ENCODE assay signal across 8 cellular contexts in the genomic region with DNA sequence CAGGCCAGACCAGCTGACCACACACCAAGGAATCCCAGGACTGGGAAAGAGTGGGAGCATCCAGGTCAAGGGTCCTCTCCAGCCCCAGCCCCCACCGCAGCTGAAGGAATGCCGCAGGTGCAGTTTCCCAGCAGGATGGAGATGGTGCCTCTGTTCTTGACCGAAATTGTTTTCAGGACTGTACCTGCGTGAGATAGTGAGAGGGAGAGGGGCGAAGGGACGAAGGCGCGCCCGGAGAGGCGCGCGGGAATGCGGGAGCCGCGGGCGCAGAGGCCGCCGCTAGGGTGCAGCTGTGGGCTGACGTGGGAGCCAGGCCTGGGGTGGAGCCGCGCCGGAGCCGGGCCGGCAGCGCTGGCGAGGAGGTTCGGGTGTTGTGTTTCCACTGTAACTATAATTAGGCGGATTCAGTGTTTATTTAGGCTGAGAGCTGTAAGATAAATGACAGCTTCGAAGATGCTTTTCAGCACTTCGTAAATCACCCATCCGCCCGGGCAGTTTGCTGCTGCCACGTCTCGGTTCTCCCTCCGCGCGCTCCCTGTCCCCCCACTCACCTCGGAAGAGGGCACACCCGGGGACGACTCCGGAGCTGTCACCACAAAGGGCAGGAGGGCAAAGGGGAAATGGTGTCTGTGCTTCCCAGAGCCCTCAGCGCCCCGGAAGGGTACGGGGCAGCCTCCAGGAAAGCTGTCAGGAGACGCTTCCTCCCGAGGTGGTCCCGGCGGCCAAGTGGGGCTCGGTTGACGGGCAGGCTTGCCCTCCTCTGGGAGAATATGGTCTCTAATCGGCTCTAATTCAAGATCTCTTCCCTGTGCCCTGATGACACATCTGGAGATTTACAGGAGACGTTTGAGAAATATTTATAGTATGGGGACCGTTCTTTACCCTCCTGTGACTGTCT. TPM values are rescaled to one million over a fixed set of nuclear protein-coding genes. Genes with fewer than 3 reads are reported as not detected.
DNase-seq lines count a peak whose midpoint lies in the region; TF ChIP-seq lines count a peak whose summit lies in the region.

No MANE protein-coding gene starts in this region.

- peak overlapping the region; percentile 71 for H3K4me3 Mint-ChIP-seq in type B pancreatic cell

- H3K9me3 Mint-ChIP-seq in type B pancreatic cell = no peaks in the 10 kb centered on the region

- H3K27me3 Mint-ChIP-seq in type B pancreatic cell = peaks cover 20% of the 10 kb centered on the region

- H3K79me2 ChIP-seq in parathyroid adenoma = no peaks in the 10 kb centered on the region

- DNase-seq in EH (ENCODE audit: low read depth) (peak; percentile 60), HK-2 (ENCODE audit: unreplicated experiment) (peak; percentile 62), RPMI8226 (peak; percentile 68), glomerular visceral epithelial cell (ENCODE audit: extremely low spot score) (peak; percentile 71), type B pancreatic cell (ENCODE audit: extremely low spot score, unreplicated experiment) (peak; percentile 83), AML-193 (lab: John Stamatoyannopoulos, UW) (no peak)
- DNase-seq in activated effector memory CD4-positive, alpha-beta T cell treated with anti-CD3 and anti-CD28 coated beads, Interleukin-2, amount 50 U/mL, for 16 hours = peak; percentile 88

- no peaks in the 10 kb centered on the region for H3K9me3 ChIP-seq in parathyroid adenoma (ENCODE audit: control insufficient read depth, low read length)

- no peaks in the 10 kb centered on the region for H3K36me3 Mint-ChIP-seq in type B pancreatic cell

- no peaks in the 10 kb centered on the region for H3K36me3 ChIP-seq in parathyroid adenoma (ENCODE audit: control insufficient read depth, insufficient read depth, low read length)

- H3K27me3 ChIP-seq in parathyroid adenoma (ENCODE audit: control insufficient read depth, insufficient read depth, low read length) = no peaks in the 10 kb centered on the region

- peak; percentile 78 for TF ChIP-seq CTCF in parathyroid adenoma (IDR thresholded peaks at IDR 0.05)
- peak; percentile 82 for TF ChIP-seq CTCF in type B pancreatic cell (conservative IDR thresholded peaks at IDR 0.05)

- peak overlapping the region; percentile 85 for H3K4me2 ChIP-seq in parathyroid adenoma (ENCODE audit: low read length)

- H3K4me3 ChIP-seq in parathyroid adenoma (ENCODE audit: low read depth, low read length) = peak overlapping the region; percentile 42

- peak overlapping the region; percentile 71 for H2AFZ ChIP-seq in parathyroid adenoma

- no peak overlapping the region for H3K27ac ChIP-seq in parathyroid adenoma

- H3K4me1 Mint-ChIP-seq in type B pancreatic cell (ENCODE audit: unreplicated experiment) = peaks cover 38% of the 10 kb centered on the region

- peak overlapping the region; percentile 71 for H3K27ac Mint-ChIP-seq in type B pancreatic cell

- H3K9ac ChIP-seq in parathyroid adenoma = no peak overlapping the region

- H3K4me1 ChIP-seq in parathyroid adenoma = peaks cover 3% of the 10 kb centered on the region

RNA-seq across cellular contexts. Expression of a gene that starts 38.2 kb away (rescaled TPM):
- total RNA-seq in type B pancreatic cell (ENCODE audit: low replicate concordance) = 0.29 and 0.79 TPM in 2 replicates

RNA-seq across cellular contexts. Expression of a gene that starts 52.3 kb away (rescaled TPM):
- total RNA-seq in type B pancreatic cell (ENCODE audit: low replicate concordance) = 35.6 and 36.5 TPM in 2 replicates

Comparison
In these comparisons a context has a peak if more than half of its experiments do, and no peak if none do; other contexts are left out.
1. DNase-seq: peak in EH (single experiment), HK-2 (single experiment), RPMI8226 (single experiment), activated effector memory CD4-positive, alpha-beta T cell treated with anti-CD3 and anti-CD28 coated beads, Interleukin-2, amount 50 U/mL, for 16 hours (single experiment), glomerular visceral epithelial cell (single experiment) and type B pancreatic cell (single experiment); none in AML-193 (0 of 2).